1 cellular context compared by ENCODE assay signal in the genomic region with DNA sequence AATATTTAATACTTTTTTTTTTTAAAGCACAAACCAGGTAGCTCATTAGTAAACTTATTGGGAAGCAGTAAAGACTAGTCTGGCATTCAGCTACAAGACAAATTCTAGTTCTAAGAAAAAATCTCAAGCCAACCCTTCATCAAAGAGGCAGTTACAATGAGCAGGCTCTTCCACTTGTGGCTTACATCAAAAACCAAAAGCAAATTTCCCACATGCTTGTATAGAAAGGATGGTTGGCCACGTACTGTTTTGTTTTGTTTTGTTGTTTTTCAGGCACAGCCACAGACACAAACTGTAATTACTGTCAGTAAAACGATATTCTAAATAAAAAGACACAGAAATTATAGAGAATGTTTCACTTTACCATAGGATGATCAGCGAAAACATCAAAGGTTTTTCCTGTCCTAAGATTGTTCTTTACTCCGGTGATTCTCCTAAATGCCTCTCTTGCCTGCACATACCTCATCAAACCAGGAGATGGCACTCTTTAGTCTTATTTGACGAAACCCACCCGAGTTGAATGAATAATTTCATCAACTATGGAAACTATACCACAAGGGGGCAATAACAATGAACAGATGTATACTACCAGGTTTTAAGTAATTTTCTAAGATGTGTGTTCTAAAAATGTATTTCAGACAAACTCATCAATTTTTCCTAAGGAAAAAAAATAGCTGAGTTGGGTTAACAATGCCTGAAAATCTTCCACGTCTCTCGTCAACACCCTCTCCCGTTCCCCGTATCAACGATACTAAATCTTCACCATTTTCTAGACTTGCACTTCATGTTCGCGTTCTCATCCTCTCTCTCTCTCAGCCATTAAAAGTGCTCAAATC.
TF ChIP-seq lines count a peak whose summit lies in the region.

No MANE protein-coding gene starts in this region.

TF ChIP-seq in WTC11, 78 proteins besides CTCF, POLR2A, EP300 and RAD21 (continued from another document):
- TF ChIP-seq ZBTB43 (CRISPR knock-in tag; IDR thresholded peaks at IDR 0.05) (no peak), ZNF121 (CRISPR knock-in tag; IDR thresholded peaks at IDR 0.05) (no peak), MXD4 (CRISPR knock-in tag; IDR thresholded peaks at IDR 0.05; ENCODE audit: borderline replicate concordance) (no peak), FOXK1 (CRISPR knock-in tag; IDR thresholded peaks at IDR 0.05) (no peak), PRRX2 (CRISPR knock-in tag; IDR thresholded peaks at IDR 0.05) (no peak), CBFB (CRISPR knock-in tag; IDR thresholded peaks at IDR 0.05; ENCODE audit: low read depth) (no peak), SOX15 (CRISPR knock-in tag; IDR thresholded peaks at IDR 0.05) (no peak)
- TF ChIP-seq, protein P1, sequence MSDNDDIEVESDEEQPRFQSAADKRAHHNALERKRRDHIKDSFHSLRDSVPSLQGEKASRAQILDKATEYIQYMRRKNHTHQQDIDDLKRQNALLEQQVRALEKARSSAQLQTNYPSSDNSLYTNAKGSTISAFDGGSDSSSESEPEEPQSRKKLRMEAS (CRISPR knock-in tag; IDR thresholded peaks at IDR 0.05): no peak
